In the genomic region with DNA sequence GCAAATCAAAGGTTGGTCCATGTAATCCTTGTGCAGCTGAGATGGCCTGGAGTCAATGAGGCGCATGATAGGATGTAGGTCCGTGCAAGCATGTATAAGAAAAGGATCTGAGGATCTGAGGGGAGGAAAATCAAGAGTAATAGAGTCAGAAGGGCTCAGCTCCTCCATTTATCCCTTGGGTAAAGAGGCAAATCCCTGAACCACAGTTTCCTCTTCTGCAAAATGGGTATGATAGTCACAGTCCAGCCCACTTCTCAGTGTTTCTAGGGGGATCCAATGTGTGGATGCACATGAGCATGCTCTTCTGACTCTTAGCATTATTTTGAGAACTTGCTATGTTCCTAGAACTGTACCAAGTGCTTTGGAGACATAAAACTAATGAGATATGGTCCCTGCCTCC, we compare ENCODE assay signal across 1 cellular context.
TF ChIP-seq lines count a peak whose summit lies in the region.

No MANE protein-coding gene starts in this region.

TF ChIP-seq in IMR-90, 13 proteins besides CTCF, POLR2A, EP300 and RAD21:
- no peak for TF ChIP-seq MXI1 (IDR thresholded peaks at IDR 0.05; ENCODE audit: borderline replicate concordance, low read depth, low read length)
- TF ChIP-seq BHLHE40 (IDR thresholded peaks at IDR 0.05; ENCODE audit: low read depth, low read length) = no peak
- no peak for TF ChIP-seq RFX5 (IDR thresholded peaks at IDR 0.05; ENCODE audit: low read depth, low read length)
- TF ChIP-seq SMC3 (IDR thresholded peaks at IDR 0.05; ENCODE audit: low read depth, low read length) = no peak
- no peak for TF ChIP-seq MAFK (IDR thresholded peaks at IDR 0.05; ENCODE audit: low read depth, low read length)
- TF ChIP-seq CHD1 (IDR thresholded peaks at IDR 0.05; ENCODE audit: low read depth, low read length) = no peak
- TF ChIP-seq, protein P1, sequence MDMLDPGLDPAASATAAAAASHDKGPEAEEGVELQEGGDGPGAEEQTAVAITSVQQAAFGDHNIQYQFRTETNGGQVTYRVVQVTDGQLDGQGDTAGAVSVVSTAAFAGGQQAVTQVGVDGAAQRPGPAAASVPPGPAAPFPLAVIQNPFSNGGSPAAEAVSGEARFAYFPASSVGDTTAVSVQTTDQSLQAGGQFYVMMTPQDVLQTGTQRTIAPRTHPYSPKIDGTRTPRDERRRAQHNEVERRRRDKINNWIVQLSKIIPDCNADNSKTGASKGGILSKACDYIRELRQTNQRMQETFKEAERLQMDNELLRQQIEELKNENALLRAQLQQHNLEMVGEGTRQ (IDR thresholded peaks at IDR 0.05; ENCODE audit: low read depth, low read length) = no peak
- no peak for TF ChIP-seq CEBPB (IDR thresholded peaks at IDR 0.05; ENCODE audit: low read depth, low read length)
- TF ChIP-seq FOS (IDR thresholded peaks at IDR 0.05; ENCODE audit: low read depth, low read length) = no peak
- TF ChIP-seq, protein P2, sequence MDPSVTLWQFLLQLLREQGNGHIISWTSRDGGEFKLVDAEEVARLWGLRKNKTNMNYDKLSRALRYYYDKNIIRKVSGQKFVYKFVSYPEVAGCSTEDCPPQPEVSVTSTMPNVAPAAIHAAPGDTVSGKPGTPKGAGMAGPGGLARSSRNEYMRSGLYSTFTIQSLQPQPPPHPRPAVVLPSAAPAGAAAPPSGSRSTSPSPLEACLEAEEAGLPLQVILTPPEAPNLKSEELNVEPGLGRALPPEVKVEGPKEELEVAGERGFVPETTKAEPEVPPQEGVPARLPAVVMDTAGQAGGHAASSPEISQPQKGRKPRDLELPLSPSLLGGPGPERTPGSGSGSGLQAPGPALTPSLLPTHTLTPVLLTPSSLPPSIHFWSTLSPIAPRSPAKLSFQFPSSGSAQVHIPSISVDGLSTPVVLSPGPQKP (IDR thresholded peaks at IDR 0.05; ENCODE audit: borderline replicate concordance, low read depth, low read length) = no peak
- no peak for TF ChIP-seq NFE2L2 (IDR thresholded peaks at IDR 0.05; ENCODE audit: low read depth, low read length)
- TF ChIP-seq MAZ (IDR thresholded peaks at IDR 0.05; ENCODE audit: borderline replicate concordance, low read depth, low read length) = no peak
- TF ChIP-seq RCOR1 (IDR thresholded peaks at IDR 0.05; ENCODE audit: insufficient replicate concordance, low read length) = no peak
TF ChIP-seq in IMR-90: peak in this region for 0.
